ENCODE assay signal across 6 cellular contexts in the genomic region with DNA sequence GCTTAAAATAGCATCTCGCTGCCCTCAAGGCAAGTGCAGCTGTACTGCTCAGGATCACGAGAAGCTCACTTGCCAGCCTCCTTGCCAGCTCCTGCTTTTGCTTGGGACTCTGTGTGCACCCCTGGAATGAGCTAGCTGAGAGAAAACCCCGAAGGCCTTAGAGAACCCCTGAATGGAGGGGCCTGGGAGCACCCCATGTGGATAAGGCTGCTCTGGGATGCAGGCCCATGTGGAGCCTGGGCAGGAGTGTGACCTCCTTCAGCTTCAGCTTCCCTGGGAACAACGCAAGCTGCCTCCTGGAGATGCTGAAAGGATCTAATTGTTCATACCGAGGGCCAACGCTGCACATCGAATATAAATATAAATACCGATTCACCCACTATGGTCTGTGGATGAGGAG.
"Had no signal": no experiment of that assay in that cellular context is flagged by ENCODE, and none has a peak within 500 bp of the region (broad histone marks: within the 10 kb centered on the region; RNA-seq: fewer than 3 reads in every experiment).

No MANE protein-coding gene starts in this region.

- H3K9me3 Mint-ChIP-seq: GM23338, HFFc6, IgD-negative memory B cell had no signal

- H3K4me3 ChIP-seq: GM23338, HAP-1 had no signal

- H3K4me1 ChIP-seq: HAP-1 had no signal

- H3K36me3 Mint-ChIP-seq: IgD-negative memory B cell had no signal

- H3K4me3 Mint-ChIP-seq: GM23338, HFFc6, IgD-negative memory B cell had no signal

- H3K36me3 ChIP-seq: HAP-1 had no signal

- H3K9me3 ChIP-seq: HAP-1 had no signal

- H3K27ac ChIP-seq: HL-60 had no signal

- H3K27ac Mint-ChIP-seq: GM23338, HFFc6 had no signal

- DNase-seq: HFFc6, KBM-7 had no signal
